In the genomic region with DNA sequence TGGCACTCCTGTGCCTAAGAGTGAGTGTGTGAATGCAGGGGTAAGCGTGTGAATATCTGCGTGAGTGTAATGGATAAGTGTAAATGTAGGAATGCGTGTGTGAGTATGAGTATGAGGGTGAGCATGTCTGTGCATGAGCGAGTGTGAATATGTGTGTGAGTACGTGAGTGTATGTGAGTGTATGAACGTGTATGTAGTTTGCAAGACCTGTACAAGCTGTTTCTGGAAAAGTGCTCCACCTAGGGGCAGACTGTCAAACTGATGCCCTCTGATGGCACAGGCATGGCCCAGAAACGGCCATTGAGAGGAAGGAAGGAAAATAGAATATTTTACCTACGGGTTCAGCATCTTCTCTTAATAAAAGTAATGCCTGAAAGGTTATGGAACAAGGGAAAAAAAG, we compare ENCODE assay signal across 8 cellular contexts. TPM values are rescaled to one million over a fixed set of nuclear protein-coding genes. Genes with fewer than 3 reads are reported as not detected.
DNase-seq lines count a peak whose midpoint lies in the region; ATAC-seq and FAIRE-seq lines count a peak whose summit lies in the region.

No MANE protein-coding gene starts in this region.

- DNase-seq in AG08396 (ENCODE audit: low spot score) (peak; percentile 64), GM18507 (ENCODE audit: extremely low spot score, insufficient read length, low read depth) (no peak), NCI-H510A treated with DMSO at 0.1 percent for 48 hours (lab: John Stamatoyannopoulos, UW) (peak; percentile 31), dermis blood vessel endothelial cell (peak; percentile 92), medulla oblongata (ENCODE audit: extremely low spot score) (peak; percentile 91)
- DNase-seq in activated CD4-positive, alpha-beta T cell treated with anti-CD3 and anti-CD28 coated beads for 48 hours = peak; percentile 82
- peak; percentile 32 to 58 for DNase-seq in stimulated activated CD8-positive, alpha-beta memory T cell treated with anti-CD3 and anti-CD28 coated beads, Interleukin-2, amount 100 ng/mL, for 48 hours (ENCODE audit: low read depth in 2 of 2)

- FAIRE-seq in GM18507 (lab: Jason Lieb, UNC) = peak; percentile 92

- peak; percentile 91 for ATAC-seq in HG02970 (IDR thresholded peaks at IDR 0.05; ENCODE audit: low FRiP score, unreplicated experiment)

RNA-seq across cellular contexts. Expression of a gene that starts 24.4 kb away (rescaled TPM):
- total RNA-seq in dermis blood vessel endothelial cell = 112 and 117 TPM in 2 replicates
